ENCODE assay signal across 12 cellular contexts in genomic region chr3:197854596-197855343, GRCh38.
DNase-seq lines count a peak whose midpoint lies in the region; ATAC-seq and TF ChIP-seq lines count a peak whose summit lies in the region.
"Had no signal": no experiment of that assay in that cellular context is flagged by ENCODE, and none has a peak within 500 bp of the region (broad histone marks: within the 10 kb centered on the region; RNA-seq: fewer than 3 reads in every experiment).

No MANE protein-coding gene starts in this region.

- DNase-seq in H4 (ENCODE audit: low spot score), result peak; percentile 93
- peak; percentile 85 for DNase-seq in SW480 (ENCODE audit: low spot score)
- peak; percentile 84 for DNase-seq in fibroblast of the aortic adventitia (ENCODE audit: low read depth)
- DNase-seq in sciatic nerve (ENCODE audit: low spot score), result no peak
- DNase-seq in PC-9, result no peak
- DNase-seq in NCI-H2227 (lab: John Stamatoyannopoulos, UW; ENCODE audit: unreplicated experiment), result no peak
- DNase-seq in effector CD4-positive, alpha-beta T cell, result no peak
- DNase-seq: esophagus squamous epithelium, NCI-H510A treated with DMSO at 0.1 percent for 48 hours had no signal

- no peaks in the 10 kb centered on the region; the same call in 1 of the 2 replicates for H3F3A ChIP-seq in PC-9 (ENCODE audit: insufficient read depth, low read depth)

- no peak overlapping the region for H3K4me3 ChIP-seq in fibroblast of the aortic adventitia (ENCODE audit: low read depth, low read length)
- no peak overlapping the region for H3K4me3 ChIP-seq in PC-9
- H3K4me3 ChIP-seq: esophagus squamous epithelium, GM12878 had no signal

- no peaks in the 10 kb centered on the region for H3K79me2 ChIP-seq in PC-9 (ENCODE audit: low read depth)

- no peaks in the 10 kb centered on the region for H3K9me2 ChIP-seq in PC-9 (ENCODE audit: insufficient read depth)

- POLR2A ChIA-PET in PC-9 (lab: Charles Lee; ENCODE audit: unreplicated experiment), result no interaction called here

- H3K4me1 ChIP-seq in PC-9 (replicated peaks; ENCODE audit: insufficient read depth), result no peaks in the 10 kb centered on the region
- H3K4me1 ChIP-seq: esophagus squamous epithelium had no signal

- peaks cover 27% of the 10 kb centered on the region for H3K36me3 ChIP-seq in PC-9 (ENCODE audit: low read depth)

- no peaks in the 10 kb centered on the region for H4K20me1 ChIP-seq in PC-9 (ENCODE audit: insufficient read depth)

- no TSS peak for BruUV-seq in PC-9 (replicated peaks; lab: Mats Ljungman, UMichigan)

- intact Hi-C loops in sciatic nerve (cut with DNase I), result no loop called here
- intact Hi-C loops in PC-9 (cut with micrococcal nuclease; ENCODE audit: unreplicated experiment), result no loop called here

- peak; percentile 89 for ATAC-seq in sciatic nerve
- no peak for ATAC-seq in GM18909 (IDR thresholded peaks at IDR 0.05; ENCODE audit: poor library complexity, unreplicated experiment)
- ATAC-seq: GM12878; natural killer cell treated with Interleukin-12 subunit alpha and Interleukin-12 subunit beta and Interleukin-15 and Interleukin-18, amount 100 ng/mL, for 72 hours had no signal

- no peak overlapping the region for H3K27ac ChIP-seq in PC-9
- H3K27ac ChIP-seq: esophagus squamous epithelium had no signal

- H3K9me3 ChIP-seq in PC-9 (ENCODE audit: insufficient read depth, low read depth), result no peaks in the 10 kb centered on the region
- H3K9me3 ChIP-seq: esophagus squamous epithelium had no signal

- CTCF ChIA-PET in PC-9 (lab: Charles Lee), result no interaction called here

- no peaks in the 10 kb centered on the region for H3K27me3 ChIP-seq in PC-9 (ENCODE audit: insufficient read depth, low read depth)
- H3K27me3 ChIP-seq: esophagus squamous epithelium had no signal

- H3K4me2 ChIP-seq in PC-9, result no peak overlapping the region

- TF ChIP-seq CTCF in fibroblast of the aortic adventitia (IDR thresholded peaks at IDR 0.05; ENCODE audit: insufficient read depth, low read length) (no peak), PC-9 (conservative IDR thresholded peaks at IDR 0.05) (no peak)

- H2AFZ ChIP-seq in PC-9, result no peak overlapping the region

Comparison
In these comparisons a context has a peak if more than half of its experiments do, and no peak if none do; other contexts are left out.
1. DNase-seq: peak in H4 (single experiment), SW480 (single experiment) and fibroblast of the aortic adventitia (single experiment); none in sciatic nerve (single experiment), PC-9 (0 of 2), NCI-H2227 (single experiment) and effector CD4-positive, alpha-beta T cell (single experiment).